ENCODE assay signal across 1 cellular context in genomic region chr15:50333229-50333628, GRCh38.
TF ChIP-seq lines count a peak whose summit lies in the region.

No MANE protein-coding gene starts in this region.

TF ChIP-seq in GM12878, 131 proteins besides CTCF, POLR2A, EP300 and RAD21 (continued from another document):
- TF ChIP-seq TARDBP (IDR thresholded peaks at IDR 0.05; ENCODE audit: borderline replicate concordance) (no peak), ATF7 (IDR thresholded peaks at IDR 0.05; ENCODE audit: low read depth) (no peak), HCFC1 (IDR thresholded peaks at IDR 0.05; ENCODE audit: low read length) (no peak), BCLAF1 (IDR thresholded peaks at IDR 0.05) (no peak)
